Comparison of ENCODE assay signal across 2 cellular contexts in genomic region chr13:52171686-52172085, GRCh38. TPM values are rescaled to one million over a fixed set of nuclear protein-coding genes. Genes with fewer than 3 reads are reported as not detected.
"Had no signal": no experiment of that assay in that cellular context is flagged by ENCODE, and none has a peak within 500 bp of the region (broad histone marks: within the 10 kb centered on the region; RNA-seq: fewer than 3 reads in every experiment).

No MANE protein-coding gene starts in this region.

RNA-seq across cellular contexts. Expression of gene NEK5, which starts 42.8 kb away (rescaled TPM):
- total RNA-seq: epithelial cell of proximal tubule, foreskin keratinocyte had no signal
